In the genomic region with DNA sequence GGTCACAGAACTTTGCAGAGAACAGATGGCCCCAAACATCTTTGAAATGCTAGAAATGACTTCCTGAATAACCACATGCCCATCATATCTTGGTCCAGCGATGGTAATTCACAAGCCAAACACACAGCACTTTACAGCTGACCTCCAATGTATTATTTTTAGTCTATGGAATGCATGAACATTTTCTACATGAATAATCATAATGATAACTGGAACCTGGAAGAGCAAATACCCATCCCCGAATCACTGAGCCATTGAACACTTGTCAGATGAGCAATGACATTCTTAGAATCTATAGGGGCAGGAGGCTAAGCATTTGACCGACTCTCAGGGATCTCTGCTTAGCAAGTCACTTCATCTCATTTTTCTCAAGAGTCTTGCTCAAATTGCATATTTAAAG, we compare ENCODE assay signal across 21 cellular contexts.
"Had no signal": no experiment of that assay in that cellular context is flagged by ENCODE, and none has a peak within 500 bp of the region (broad histone marks: within the 10 kb centered on the region; RNA-seq: fewer than 3 reads in every experiment).

No MANE protein-coding gene starts in this region.

- H3K27ac Mint-ChIP-seq: activated CD8-positive, alpha-beta T cell treated with anti-CD3 and anti-CD28 coated beads for 36 hours; activated T-cell treated with anti-CD3 and anti-CD28 coated beads, Interleukin-2, amount 50 U/mL, for 72 hours; T-helper 1 cell treated with Interleukin-12 subunit alpha and Interleukin-12 subunit beta and Interleukin-4 antibody, amounts not matched to agents 30 μg/mL and 1 μg/mL, for 36 hours had no signal

- H3K4me3 ChIP-seq: body of pancreas, MG63, Peyer's patch had no signal

- H3K4me3 Mint-ChIP-seq: activated CD8-positive, alpha-beta T cell treated with anti-CD3 and anti-CD28 coated beads for 36 hours; activated T-cell treated with anti-CD3 and anti-CD28 coated beads, Interleukin-2, amount 50 U/mL, for 72 hours; T-helper 1 cell treated with Interleukin-12 subunit alpha and Interleukin-12 subunit beta and Interleukin-4 antibody, amounts not matched to agents 30 μg/mL and 1 μg/mL, for 36 hours had no signal

- ATAC-seq: activated CD4-positive, CD25-positive, alpha-beta regulatory T cell treated with anti-CD3 and anti-CD28 coated beads, Interleukin-2, amount 50 U/mL, for 24 hours; activated CD8-positive, alpha-beta T cell treated with anti-CD3 and anti-CD28 coated beads for 36 hours; activated T-cell treated with anti-CD3 and anti-CD28 coated beads, Interleukin-2, amount 50 U/mL, for 72 hours; body of pancreas had no signal

- H3K27me3 ChIP-seq: MG63, Peyer's patch had no signal

- H3K9me3 Mint-ChIP-seq: activated CD8-positive, alpha-beta T cell treated with anti-CD3 and anti-CD28 coated beads for 36 hours; activated T-cell treated with anti-CD3 and anti-CD28 coated beads, Interleukin-2, amount 50 U/mL, for 72 hours; T-helper 1 cell treated with Interleukin-12 subunit alpha and Interleukin-12 subunit beta and Interleukin-4 antibody, amounts not matched to agents 30 μg/mL and 1 μg/mL, for 36 hours had no signal

- H3K36me3 ChIP-seq: Peyer's patch had no signal

- H3K9me3 ChIP-seq: body of pancreas, MG63, Peyer's patch had no signal

- H3K27ac ChIP-seq: body of pancreas, Peyer's patch had no signal

- DNase-seq: activated CD4-positive, alpha-beta T cell treated with anti-CD3 and anti-CD28 coated beads for 4 hours; activated CD8-positive, alpha-beta memory T cell treated with anti-CD3 and anti-CD28 coated beads, Interleukin-2, amount 50 U/mL, for 4 hours; activated CD8-positive, alpha-beta T cell treated with anti-CD3 and anti-CD28 coated beads for 36 hours; activated naive CD4-positive, alpha-beta T cell treated with anti-CD3 and anti-CD28 coated beads, Interleukin-2, amount 50 U/mL, for 16 hours; activated T-cell treated with anti-CD3 and anti-CD28 coated beads, Interleukin-2, amount 50 U/mL, for 72 hours; aorta; body of pancreas; MG63; MV-4-11; NCI-H1105; NCI-H1436; NCI-H1694 treated with DMSO at 0.1 percent for 48 hours; NCI-H2029 treated with DMSO at 0.1 percent for 48 hours; NCI-H345; NCI-H510A; NCI-H526 treated with DMSO at 0.1 percent for 48 hours; NCI-H82; Peyer's patch; SHP77 had no signal

- H3K4me1 ChIP-seq: body of pancreas, Peyer's patch had no signal
